ENCODE assay signal across 1 cellular context in the genomic region with DNA sequence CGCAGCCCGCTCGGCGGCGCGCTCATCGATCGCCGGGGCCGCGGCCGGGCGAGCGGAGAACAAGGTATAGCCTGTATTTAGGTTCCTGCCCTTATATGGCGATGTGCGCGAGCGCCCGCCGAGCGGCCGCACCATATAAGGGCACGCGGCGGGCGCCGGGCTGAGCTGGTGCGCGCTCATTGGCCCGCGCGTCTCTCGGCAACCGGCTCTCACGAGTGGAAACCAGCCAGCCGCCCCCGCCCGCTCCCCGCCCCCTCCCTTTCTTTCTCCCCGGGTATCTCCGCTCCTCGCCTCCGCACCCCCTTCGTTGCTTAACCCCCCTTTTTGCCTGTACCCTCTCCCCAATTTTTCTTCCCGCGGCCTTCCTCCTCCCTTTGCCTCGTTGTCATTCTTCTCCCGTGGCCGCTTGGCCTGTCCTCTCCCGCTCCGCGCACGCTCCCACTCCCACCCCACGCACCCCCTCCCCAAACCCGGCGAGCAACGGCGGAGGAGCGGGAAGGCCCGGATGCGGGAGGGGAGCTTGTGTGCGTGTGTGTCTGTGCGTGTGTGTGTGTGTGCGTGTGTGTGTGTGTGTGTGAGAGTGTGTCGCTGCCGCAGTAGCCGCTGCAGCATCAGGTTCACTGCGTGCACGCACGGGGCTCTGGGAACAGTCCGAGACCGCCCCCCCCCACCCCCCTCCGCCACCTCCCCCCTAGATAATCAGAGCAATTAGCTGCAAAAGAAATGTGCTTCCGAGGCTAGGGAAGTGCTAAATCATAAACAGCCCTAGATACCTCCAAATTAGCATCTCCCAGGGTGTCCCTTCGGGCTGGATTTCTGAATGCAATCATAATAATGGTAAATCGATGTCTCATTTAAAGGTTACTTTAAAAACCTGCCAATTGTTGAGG.
TF ChIP-seq lines count a peak whose summit lies in the region.

No MANE protein-coding gene starts in this region.

TF ChIP-seq in K562, 482 proteins besides CTCF, POLR2A, EP300 and RAD21 (continued from another document and continues in another):
- TF ChIP-seq PREB (CRISPR knock-in tag; IDR thresholded peaks at IDR 0.05) (no peak), POLR2AphosphoS2 (IDR thresholded peaks at IDR 0.05; ENCODE audit: low read length) (no peak), PBX2 (CRISPR knock-in tag; IDR thresholded peaks at IDR 0.05; ENCODE audit: low read depth) (no peak), PBX2 (tag; conservative IDR thresholded peaks at IDR 0.05; ENCODE audit: low read depth) (no peak), ZFX (CRISPR knock-in tag; IDR thresholded peaks at IDR 0.05) (peak; percentile 43; the same call in 1 of the 2 replicates), ZFP36 (IDR thresholded peaks at IDR 0.05; ENCODE audit: low read depth, low read length, partially characterized antibody) (peak; percentile 97), ZNF184 (CRISPR knock-in tag; IDR thresholded peaks at IDR 0.05) (no peak), SRSF3 (IDR thresholded peaks at IDR 0.05; ENCODE audit: insufficient read depth, low read length) (no peak), EWSR1 (IDR thresholded peaks at IDR 0.05; ENCODE audit: borderline replicate concordance, low read depth, partially characterized antibody) (no peak), TBP (optimal IDR thresholded peaks at IDR 0.05; ENCODE audit: low read depth, low read length) (peak; percentile 48), ZC3H4 (CRISPR knock-in tag; IDR thresholded peaks at IDR 0.05; ENCODE audit: borderline replicate concordance) (no peak), XRCC5 (IDR thresholded peaks at IDR 0.05; ENCODE audit: low read depth, low read length) (no peak), SOX6 (IDR thresholded peaks at IDR 0.05) (no peak), POLR2B (IDR thresholded peaks at IDR 0.05; ENCODE audit: low read depth, partially characterized antibody) (peak; percentile 65), GTF2F1 (IDR thresholded peaks at IDR 0.05; ENCODE audit: low read depth, low read length) (no peak), ZNF449 (CRISPR knock-in tag; IDR thresholded peaks at IDR 0.05) (no peak), ZNF507 (tag; conservative IDR thresholded peaks at IDR 0.05) (no peak), HBP1 (CRISPR knock-in tag; IDR thresholded peaks at IDR 0.05) (peak; percentile 73), CREB1 (IDR thresholded peaks at IDR 0.05) (no peak), CREB1 (CRISPR knock-in tag; IDR thresholded peaks at IDR 0.05) (no peak), ASH1L (IDR thresholded peaks at IDR 0.05; ENCODE audit: borderline replicate concordance, low read depth, partially characterized antibody) (no peak), MCM2 (IDR thresholded peaks at IDR 0.05; ENCODE audit: low read depth) (no peak), ZNF239 (CRISPR knock-in tag; IDR thresholded peaks at IDR 0.05) (no peak)
- TF ChIP-seq, protein P1, sequence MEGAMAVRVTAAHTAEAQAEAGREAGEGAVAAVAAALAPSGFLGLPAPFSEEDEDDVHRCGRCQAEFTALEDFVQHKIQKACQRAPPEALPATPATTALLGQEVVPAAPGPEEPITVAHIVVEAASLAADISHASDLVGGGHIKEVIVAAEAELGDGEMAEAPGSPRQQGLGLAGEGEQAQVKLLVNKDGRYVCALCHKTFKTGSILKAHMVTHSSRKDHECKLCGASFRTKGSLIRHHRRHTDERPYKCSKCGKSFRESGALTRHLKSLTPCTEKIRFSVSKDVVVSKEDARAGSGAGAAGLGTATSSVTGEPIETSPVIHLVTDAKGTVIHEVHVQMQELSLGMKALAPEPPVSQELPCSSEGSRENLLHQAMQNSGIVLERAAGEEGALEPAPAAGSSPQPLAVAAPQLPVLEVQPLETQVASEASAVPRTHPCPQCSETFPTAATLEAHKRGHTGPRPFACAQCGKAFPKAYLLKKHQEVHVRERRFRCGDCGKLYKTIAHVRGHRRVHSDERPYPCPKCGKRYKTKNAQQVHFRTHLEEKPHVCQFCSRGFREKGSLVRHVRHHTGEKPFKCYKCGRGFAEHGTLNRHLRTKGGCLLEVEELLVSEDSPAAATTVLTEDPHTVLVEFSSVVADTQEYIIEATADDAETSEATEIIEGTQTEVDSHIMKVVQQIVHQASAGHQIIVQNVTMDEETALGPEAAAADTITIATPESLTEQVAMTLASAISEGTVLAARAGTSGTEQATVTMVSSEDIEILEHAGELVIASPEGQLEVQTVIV (CRISPR knock-in tag; IDR thresholded peaks at IDR 0.05; ENCODE audit: borderline replicate concordance), result no peak
- TF ChIP-seq, protein P2, sequence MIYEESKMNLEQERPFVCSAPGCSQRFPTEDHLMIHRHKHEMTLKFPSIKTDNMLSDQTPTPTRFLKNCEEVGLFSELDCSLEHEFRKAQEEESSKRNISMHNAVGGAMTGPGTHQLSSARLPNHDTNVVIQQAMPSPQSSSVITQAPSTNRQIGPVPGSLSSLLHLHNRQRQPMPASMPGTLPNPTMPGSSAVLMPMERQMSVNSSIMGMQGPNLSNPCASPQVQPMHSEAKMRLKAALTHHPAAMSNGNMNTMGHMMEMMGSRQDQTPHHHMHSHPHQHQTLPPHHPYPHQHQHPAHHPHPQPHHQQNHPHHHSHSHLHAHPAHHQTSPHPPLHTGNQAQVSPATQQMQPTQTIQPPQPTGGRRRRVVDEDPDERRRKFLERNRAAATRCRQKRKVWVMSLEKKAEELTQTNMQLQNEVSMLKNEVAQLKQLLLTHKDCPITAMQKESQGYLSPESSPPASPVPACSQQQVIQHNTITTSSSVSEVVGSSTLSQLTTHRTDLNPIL (CRISPR knock-in tag; IDR thresholded peaks at IDR 0.05), result no peak
- TF ChIP-seq, protein P3, sequence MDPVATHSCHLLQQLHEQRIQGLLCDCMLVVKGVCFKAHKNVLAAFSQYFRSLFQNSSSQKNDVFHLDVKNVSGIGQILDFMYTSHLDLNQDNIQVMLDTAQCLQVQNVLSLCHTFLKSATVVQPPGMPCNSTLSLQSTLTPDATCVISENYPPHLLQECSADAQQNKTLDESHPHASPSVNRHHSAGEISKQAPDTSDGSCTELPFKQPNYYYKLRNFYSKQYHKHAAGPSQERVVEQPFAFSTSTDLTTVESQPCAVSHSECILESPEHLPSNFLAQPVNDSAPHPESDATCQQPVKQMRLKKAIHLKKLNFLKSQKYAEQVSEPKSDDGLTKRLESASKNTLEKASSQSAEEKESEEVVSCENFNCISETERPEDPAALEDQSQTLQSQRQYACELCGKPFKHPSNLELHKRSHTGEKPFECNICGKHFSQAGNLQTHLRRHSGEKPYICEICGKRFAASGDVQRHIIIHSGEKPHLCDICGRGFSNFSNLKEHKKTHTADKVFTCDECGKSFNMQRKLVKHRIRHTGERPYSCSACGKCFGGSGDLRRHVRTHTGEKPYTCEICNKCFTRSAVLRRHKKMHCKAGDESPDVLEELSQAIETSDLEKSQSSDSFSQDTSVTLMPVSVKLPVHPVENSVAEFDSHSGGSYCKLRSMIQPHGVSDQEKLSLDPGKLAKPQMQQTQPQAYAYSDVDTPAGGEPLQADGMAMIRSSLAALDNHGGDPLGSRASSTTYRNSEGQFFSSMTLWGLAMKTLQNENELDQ (CRISPR knock-in tag; IDR thresholded peaks at IDR 0.05; ENCODE audit: borderline replicate concordance), result no peak
- TF ChIP-seq, protein P4, sequence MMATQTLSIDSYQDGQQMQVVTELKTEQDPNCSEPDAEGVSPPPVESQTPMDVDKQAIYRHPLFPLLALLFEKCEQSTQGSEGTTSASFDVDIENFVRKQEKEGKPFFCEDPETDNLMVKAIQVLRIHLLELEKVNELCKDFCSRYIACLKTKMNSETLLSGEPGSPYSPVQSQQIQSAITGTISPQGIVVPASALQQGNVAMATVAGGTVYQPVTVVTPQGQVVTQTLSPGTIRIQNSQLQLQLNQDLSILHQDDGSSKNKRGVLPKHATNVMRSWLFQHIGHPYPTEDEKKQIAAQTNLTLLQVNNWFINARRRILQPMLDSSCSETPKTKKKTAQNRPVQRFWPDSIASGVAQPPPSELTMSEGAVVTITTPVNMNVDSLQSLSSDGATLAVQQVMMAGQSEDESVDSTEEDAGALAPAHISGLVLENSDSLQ (IDR thresholded peaks at IDR 0.05), result peak; percentile 26; the same call in 1 of the 2 replicates
- TF ChIP-seq, protein P5, sequence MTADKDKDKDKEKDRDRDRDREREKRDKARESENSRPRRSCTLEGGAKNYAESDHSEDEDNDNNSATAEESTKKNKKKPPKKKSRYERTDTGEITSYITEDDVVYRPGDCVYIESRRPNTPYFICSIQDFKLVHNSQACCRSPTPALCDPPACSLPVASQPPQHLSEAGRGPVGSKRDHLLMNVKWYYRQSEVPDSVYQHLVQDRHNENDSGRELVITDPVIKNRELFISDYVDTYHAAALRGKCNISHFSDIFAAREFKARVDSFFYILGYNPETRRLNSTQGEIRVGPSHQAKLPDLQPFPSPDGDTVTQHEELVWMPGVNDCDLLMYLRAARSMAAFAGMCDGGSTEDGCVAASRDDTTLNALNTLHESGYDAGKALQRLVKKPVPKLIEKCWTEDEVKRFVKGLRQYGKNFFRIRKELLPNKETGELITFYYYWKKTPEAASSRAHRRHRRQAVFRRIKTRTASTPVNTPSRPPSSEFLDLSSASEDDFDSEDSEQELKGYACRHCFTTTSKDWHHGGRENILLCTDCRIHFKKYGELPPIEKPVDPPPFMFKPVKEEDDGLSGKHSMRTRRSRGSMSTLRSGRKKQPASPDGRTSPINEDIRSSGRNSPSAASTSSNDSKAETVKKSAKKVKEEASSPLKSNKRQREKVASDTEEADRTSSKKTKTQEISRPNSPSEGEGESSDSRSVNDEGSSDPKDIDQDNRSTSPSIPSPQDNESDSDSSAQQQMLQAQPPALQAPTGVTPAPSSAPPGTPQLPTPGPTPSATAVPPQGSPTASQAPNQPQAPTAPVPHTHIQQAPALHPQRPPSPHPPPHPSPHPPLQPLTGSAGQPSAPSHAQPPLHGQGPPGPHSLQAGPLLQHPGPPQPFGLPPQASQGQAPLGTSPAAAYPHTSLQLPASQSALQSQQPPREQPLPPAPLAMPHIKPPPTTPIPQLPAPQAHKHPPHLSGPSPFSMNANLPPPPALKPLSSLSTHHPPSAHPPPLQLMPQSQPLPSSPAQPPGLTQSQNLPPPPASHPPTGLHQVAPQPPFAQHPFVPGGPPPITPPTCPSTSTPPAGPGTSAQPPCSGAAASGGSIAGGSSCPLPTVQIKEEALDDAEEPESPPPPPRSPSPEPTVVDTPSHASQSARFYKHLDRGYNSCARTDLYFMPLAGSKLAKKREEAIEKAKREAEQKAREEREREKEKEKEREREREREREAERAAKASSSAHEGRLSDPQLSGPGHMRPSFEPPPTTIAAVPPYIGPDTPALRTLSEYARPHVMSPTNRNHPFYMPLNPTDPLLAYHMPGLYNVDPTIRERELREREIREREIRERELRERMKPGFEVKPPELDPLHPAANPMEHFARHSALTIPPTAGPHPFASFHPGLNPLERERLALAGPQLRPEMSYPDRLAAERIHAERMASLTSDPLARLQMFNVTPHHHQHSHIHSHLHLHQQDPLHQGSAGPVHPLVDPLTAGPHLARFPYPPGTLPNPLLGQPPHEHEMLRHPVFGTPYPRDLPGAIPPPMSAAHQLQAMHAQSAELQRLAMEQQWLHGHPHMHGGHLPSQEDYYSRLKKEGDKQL (CRISPR knock-in tag; IDR thresholded peaks at IDR 0.05; ENCODE audit: borderline replicate concordance), result no peak
